ENCODE assay signal across 1 cellular context in genomic region chr10:22029450-22030236, GRCh38.
TF ChIP-seq lines count a peak whose summit lies in the region.

No MANE protein-coding gene starts in this region.

TF ChIP-seq in GM23338, 12 proteins besides CTCF, POLR2A, EP300 and RAD21:
- no peak for TF ChIP-seq JUNB (IDR thresholded peaks at IDR 0.05; ENCODE audit: unreplicated experiment)
- TF ChIP-seq NANOG (IDR thresholded peaks at IDR 0.05; ENCODE audit: borderline replicate concordance): no peak
- TF ChIP-seq, protein P1, sequence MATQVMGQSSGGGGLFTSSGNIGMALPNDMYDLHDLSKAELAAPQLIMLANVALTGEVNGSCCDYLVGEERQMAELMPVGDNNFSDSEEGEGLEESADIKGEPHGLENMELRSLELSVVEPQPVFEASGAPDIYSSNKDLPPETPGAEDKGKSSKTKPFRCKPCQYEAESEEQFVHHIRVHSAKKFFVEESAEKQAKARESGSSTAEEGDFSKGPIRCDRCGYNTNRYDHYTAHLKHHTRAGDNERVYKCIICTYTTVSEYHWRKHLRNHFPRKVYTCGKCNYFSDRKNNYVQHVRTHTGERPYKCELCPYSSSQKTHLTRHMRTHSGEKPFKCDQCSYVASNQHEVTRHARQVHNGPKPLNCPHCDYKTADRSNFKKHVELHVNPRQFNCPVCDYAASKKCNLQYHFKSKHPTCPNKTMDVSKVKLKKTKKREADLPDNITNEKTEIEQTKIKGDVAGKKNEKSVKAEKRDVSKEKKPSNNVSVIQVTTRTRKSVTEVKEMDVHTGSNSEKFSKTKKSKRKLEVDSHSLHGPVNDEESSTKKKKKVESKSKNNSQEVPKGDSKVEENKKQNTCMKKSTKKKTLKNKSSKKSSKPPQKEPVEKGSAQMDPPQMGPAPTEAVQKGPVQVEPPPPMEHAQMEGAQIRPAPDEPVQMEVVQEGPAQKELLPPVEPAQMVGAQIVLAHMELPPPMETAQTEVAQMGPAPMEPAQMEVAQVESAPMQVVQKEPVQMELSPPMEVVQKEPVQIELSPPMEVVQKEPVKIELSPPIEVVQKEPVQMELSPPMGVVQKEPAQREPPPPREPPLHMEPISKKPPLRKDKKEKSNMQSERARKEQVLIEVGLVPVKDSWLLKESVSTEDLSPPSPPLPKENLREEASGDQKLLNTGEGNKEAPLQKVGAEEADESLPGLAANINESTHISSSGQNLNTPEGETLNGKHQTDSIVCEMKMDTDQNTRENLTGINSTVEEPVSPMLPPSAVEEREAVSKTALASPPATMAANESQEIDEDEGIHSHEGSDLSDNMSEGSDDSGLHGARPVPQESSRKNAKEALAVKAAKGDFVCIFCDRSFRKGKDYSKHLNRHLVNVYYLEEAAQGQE (IDR thresholded peaks at IDR 0.05; ENCODE audit: unreplicated experiment): no peak
- TF ChIP-seq STAT1 (IDR thresholded peaks at IDR 0.05; ENCODE audit: unreplicated experiment): no peak
- TF ChIP-seq ZNF462 (CRISPR knock-in tag; IDR thresholded peaks at IDR 0.05): no peak
- no peak for TF ChIP-seq POLR2AphosphoS5 (IDR thresholded peaks at IDR 0.05; ENCODE audit: low read depth)
- no peak for TF ChIP-seq EZH2phosphoT487 (IDR thresholded peaks at IDR 0.05; ENCODE audit: unreplicated experiment)
- TF ChIP-seq ZNF331 (CRISPR knock-in tag; IDR thresholded peaks at IDR 0.05; ENCODE audit: low read depth): no peak
- no peak for TF ChIP-seq EZH2 (IDR thresholded peaks at IDR 0.05; ENCODE audit: low read depth, unreplicated experiment)
- no peak for TF ChIP-seq ZNF114 (CRISPR knock-in tag; IDR thresholded peaks at IDR 0.05)
- TF ChIP-seq CREB1 (CRISPR knock-in tag; IDR thresholded peaks at IDR 0.05; ENCODE audit: low read depth): no peak
- TF ChIP-seq, protein P2, sequence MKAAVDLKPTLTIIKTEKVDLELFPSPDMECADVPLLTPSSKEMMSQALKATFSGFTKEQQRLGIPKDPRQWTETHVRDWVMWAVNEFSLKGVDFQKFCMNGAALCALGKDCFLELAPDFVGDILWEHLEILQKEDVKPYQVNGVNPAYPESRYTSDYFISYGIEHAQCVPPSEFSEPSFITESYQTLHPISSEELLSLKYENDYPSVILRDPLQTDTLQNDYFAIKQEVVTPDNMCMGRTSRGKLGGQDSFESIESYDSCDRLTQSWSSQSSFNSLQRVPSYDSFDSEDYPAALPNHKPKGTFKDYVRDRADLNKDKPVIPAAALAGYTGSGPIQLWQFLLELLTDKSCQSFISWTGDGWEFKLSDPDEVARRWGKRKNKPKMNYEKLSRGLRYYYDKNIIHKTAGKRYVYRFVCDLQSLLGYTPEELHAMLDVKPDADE (IDR thresholded peaks at IDR 0.05): no peak
